ENCODE assay signal across 21 cellular contexts in the genomic region with DNA sequence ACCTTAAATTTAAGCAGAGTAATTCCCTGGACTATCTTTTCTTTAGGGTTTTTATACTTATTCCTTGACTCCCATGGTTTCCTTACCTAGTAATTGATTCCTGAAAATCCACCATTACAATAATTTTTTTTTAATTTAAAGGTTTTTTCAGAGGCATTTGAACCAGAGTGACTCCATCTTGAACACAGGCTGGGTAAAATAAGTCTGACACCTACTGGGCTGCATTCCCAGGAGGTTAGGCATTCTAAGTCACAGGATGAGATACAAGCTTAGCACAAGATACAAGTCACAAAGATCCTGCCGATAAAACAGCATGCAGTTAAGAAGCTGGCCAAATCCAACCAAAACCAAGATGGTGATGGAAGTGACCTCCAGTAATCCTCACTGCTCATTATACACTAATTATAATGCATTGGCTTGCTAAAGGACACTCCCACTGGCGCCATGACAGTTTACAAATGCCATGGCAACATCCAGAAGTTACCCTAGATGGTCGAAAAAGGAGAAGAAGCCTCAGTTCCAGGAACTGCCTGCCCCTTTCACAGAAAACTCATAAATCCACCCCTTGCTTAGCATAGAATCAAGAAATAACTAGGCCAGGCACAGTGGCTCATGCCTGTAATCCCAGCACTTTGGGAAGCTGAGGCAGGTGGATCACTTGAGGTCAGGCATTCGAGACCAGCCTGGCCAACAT. TPM values are rescaled to one million over a fixed set of nuclear protein-coding genes. Genes with fewer than 3 reads are reported as not detected.
"Had no signal": no experiment of that assay in that cellular context is flagged by ENCODE, and none has a peak within 500 bp of the region (broad histone marks: within the 10 kb centered on the region; RNA-seq: fewer than 3 reads in every experiment).

No MANE protein-coding gene starts in this region.

- H3K27ac ChIP-seq: PC-9, Peyer's patch had no signal

- H3K4me3 ChIP-seq: MG63, PC-9, Peyer's patch had no signal

- H3K4me1 ChIP-seq: Peyer's patch had no signal

- H3K9me3 ChIP-seq: Peyer's patch, SK-N-SH had no signal

- H3K36me3 ChIP-seq: MG63, Peyer's patch had no signal

- H3K27me3 ChIP-seq: MG63, Peyer's patch had no signal

- H3K9ac ChIP-seq: SK-N-SH had no signal

- H3K4me2 ChIP-seq: PC-9, SK-N-SH had no signal

- DNase-seq: IMR-90, MG63, NCI-H1092 treated with DMSO at 0.1 percent for 48 hours, NCI-H1436, NCI-H187, NCI-H2029, NCI-H2081 treated with DMSO at 0.1 percent for 48 hours, NCI-H2171, NCI-H226, NCI-H446, NCI-H510A, NCI-H524 treated with DMSO at 0.1 percent for 48 hours, NCI-H69, NCI-H774, PC-9, Peyer's patch, Right ventricle myocardium superior, SIG-M5, SK-N-SH, T-helper 1 cell had no signal

RNA-seq across cellular contexts. Expression of gene SLC25A21, which starts 53.6 kb away (rescaled TPM):
- total RNA-seq: OCI-LY7 had no signal
- polyA plus RNA-seq: SK-N-SH had no signal
